21 cellular contexts compared by ENCODE assay signal in the genomic region with DNA sequence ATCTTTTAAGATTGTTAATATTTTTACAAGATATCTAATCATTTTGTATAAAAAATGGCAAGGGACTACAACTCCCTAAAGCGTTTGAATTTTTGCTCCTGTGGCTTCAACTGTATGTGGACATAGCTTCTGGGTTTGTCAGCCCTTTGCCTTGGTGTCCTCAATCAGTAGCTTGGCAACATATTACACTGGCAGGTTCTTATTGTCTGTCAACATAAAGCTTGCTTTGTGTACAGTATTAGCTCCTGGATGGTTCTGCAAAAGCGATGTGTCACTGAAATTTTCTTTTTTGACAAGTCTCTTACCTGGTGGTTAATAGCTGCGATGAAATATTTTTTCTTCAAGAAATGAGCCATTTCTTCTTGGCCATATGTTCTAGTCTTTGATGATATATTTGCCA.
"Had no signal": no experiment of that assay in that cellular context is flagged by ENCODE, and none has a peak within 500 bp of the region (broad histone marks: within the 10 kb centered on the region; RNA-seq: fewer than 3 reads in every experiment).

No MANE protein-coding gene starts in this region.

- H3K4me1 Mint-ChIP-seq: activated naive CD4-positive, alpha-beta T cell treated with anti-CD3 and anti-CD28 coated beads, Interleukin-2, amount 10 ng/mL, durations not matched to agents 7 days and 5 days; activated naive CD8-positive, alpha-beta T cell treated with anti-CD3 and anti-CD28 coated beads for 36 hours had no signal

- H3K27ac ChIP-seq: brain microvascular endothelial cell, cardiac muscle cell had no signal

- H3K27me3 ChIP-seq: brain microvascular endothelial cell, cardiac muscle cell had no signal

- H3K27me3 Mint-ChIP-seq: activated CD8-positive, alpha-beta T cell treated with anti-CD3 and anti-CD28 coated beads for 36 hours; activated naive CD4-positive, alpha-beta T cell treated with anti-CD3 and anti-CD28 coated beads, Interleukin-2, amount 10 ng/mL, durations not matched to agents 7 days and 5 days; activated naive CD8-positive, alpha-beta T cell treated with anti-CD3 and anti-CD28 coated beads for 36 hours had no signal

- H3K27ac Mint-ChIP-seq: activated CD8-positive, alpha-beta T cell treated with anti-CD3 and anti-CD28 coated beads for 36 hours; activated naive CD4-positive, alpha-beta T cell treated with anti-CD3 and anti-CD28 coated beads, Interleukin-2, amount 10 ng/mL, durations not matched to agents 7 days and 5 days; activated naive CD8-positive, alpha-beta T cell treated with anti-CD3 and anti-CD28 coated beads for 36 hours; activated T-cell treated with anti-CD3 and anti-CD28 coated beads, Interleukin-2, amount 50 U/mL, for 72 hours; activated T-helper 2 cell treated with anti-CD3 and anti-CD28 coated beads, Interferon-gamma antibody, Interleukin-2, Interleukin-4, amounts not matched to agents 10 μg/mL and 5 μg/mL and 100 μg/mL, durations not matched to agents 14 hours and 24 hours and 36 hours; T-helper 1 cell treated with Interleukin-12 subunit alpha and Interleukin-12 subunit beta and Interleukin-4 antibody, amounts not matched to agents 30 μg/mL and 1 μg/mL, for 36 hours had no signal

- H3K4me3 Mint-ChIP-seq: activated CD8-positive, alpha-beta T cell treated with anti-CD3 and anti-CD28 coated beads for 36 hours; activated naive CD4-positive, alpha-beta T cell treated with anti-CD3 and anti-CD28 coated beads, Interleukin-2, amount 10 ng/mL, durations not matched to agents 7 days and 5 days; activated naive CD8-positive, alpha-beta T cell treated with anti-CD3 and anti-CD28 coated beads for 36 hours; activated T-cell treated with anti-CD3 and anti-CD28 coated beads, Interleukin-2, amount 50 U/mL, for 72 hours; T-helper 1 cell treated with Interleukin-12 subunit alpha and Interleukin-12 subunit beta and Interleukin-4 antibody, amounts not matched to agents 30 μg/mL and 1 μg/mL, for 36 hours had no signal

- ATAC-seq: activated CD4-positive, CD25-positive, alpha-beta regulatory T cell treated with anti-CD3 and anti-CD28 coated beads, Interleukin-2, amount 50 U/mL, for 24 hours; activated CD8-positive, alpha-beta T cell treated with anti-CD3 and anti-CD28 coated beads for 36 hours; activated T-cell treated with anti-CD3 and anti-CD28 coated beads, Interleukin-2, amount 50 U/mL, for 72 hours had no signal

- H3K36me3 Mint-ChIP-seq: activated naive CD4-positive, alpha-beta T cell treated with anti-CD3 and anti-CD28 coated beads, Interleukin-2, amount 10 ng/mL, durations not matched to agents 7 days and 5 days; activated naive CD8-positive, alpha-beta T cell treated with anti-CD3 and anti-CD28 coated beads for 36 hours had no signal

- H3K9me3 Mint-ChIP-seq: activated naive CD8-positive, alpha-beta T cell treated with anti-CD3 and anti-CD28 coated beads for 36 hours had no signal

- H3K4me3 ChIP-seq: cardiac muscle cell had no signal

- DNase-seq: activated CD4-positive, alpha-beta T cell treated with anti-CD3 and anti-CD28 coated beads for 4 hours; activated CD8-positive, alpha-beta memory T cell treated with anti-CD3 and anti-CD28 coated beads, Interleukin-2, amount 50 U/mL, for 4 hours; activated CD8-positive, alpha-beta T cell treated with anti-CD3 and anti-CD28 coated beads for 36 hours; activated gamma-delta T cell treated with Interleukin-2 at 50 U/mL for 16 hours; activated naive CD4-positive, alpha-beta T cell treated with anti-CD3 and anti-CD28 coated beads, Interleukin-2, amount 10 ng/mL, durations not matched to agents 7 days and 5 days; activated naive CD8-positive, alpha-beta T cell treated with anti-CD3 and anti-CD28 coated beads for 36 hours; activated T-cell treated with anti-CD3 and anti-CD28 coated beads, Interleukin-2, amount 50 U/mL, for 72 hours; brain microvascular endothelial cell; Kasumi-1; KBM-7; NCI-H1105 treated with DMSO at 0.1 percent for 48 hours; NCI-H2029 treated with DMSO at 0.1 percent for 48 hours; NCI-H2171; NCI-H2227 treated with DMSO at 0.1 percent for 48 hours; NCI-H510A; NCI-H774; SHP77 treated with DMSO at 0.1 percent for 48 hours had no signal

- H3K36me3 ChIP-seq: brain microvascular endothelial cell, cardiac muscle cell had no signal
